1 cellular context compared by ENCODE assay signal in the genomic region with DNA sequence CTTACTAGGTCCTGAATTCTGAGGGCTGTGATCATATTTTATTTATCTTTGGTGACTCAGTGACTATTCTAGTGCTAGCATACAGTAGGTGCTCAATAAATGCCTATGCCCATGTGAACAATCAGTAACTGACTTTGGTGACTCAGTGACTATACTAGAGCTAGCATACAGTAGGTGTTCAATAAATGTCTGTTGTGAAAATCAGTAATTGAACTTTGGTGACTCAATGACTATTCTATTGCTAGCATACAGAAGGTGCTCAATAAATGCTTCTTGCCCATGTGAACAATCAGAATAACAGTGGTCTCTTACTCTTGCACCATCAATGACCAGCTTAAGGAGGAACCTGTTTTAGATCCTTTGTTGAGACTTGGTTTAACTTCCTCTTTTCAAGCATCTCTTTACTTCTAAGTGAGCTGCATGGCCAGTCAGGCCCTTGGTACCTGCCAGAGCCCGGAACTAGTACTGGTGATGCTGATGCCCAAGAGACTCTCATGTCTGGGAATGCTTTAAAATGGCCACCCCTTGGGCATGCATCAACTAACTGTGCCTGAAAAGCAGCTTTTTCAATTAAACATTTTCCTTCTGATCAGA.
TF ChIP-seq lines count a peak whose summit lies in the region.

No MANE protein-coding gene starts in this region.

TF ChIP-seq in HepG2, 621 proteins besides CTCF, POLR2A, EP300 and RAD21 (continued from another document):
- TF ChIP-seq, protein P1, sequence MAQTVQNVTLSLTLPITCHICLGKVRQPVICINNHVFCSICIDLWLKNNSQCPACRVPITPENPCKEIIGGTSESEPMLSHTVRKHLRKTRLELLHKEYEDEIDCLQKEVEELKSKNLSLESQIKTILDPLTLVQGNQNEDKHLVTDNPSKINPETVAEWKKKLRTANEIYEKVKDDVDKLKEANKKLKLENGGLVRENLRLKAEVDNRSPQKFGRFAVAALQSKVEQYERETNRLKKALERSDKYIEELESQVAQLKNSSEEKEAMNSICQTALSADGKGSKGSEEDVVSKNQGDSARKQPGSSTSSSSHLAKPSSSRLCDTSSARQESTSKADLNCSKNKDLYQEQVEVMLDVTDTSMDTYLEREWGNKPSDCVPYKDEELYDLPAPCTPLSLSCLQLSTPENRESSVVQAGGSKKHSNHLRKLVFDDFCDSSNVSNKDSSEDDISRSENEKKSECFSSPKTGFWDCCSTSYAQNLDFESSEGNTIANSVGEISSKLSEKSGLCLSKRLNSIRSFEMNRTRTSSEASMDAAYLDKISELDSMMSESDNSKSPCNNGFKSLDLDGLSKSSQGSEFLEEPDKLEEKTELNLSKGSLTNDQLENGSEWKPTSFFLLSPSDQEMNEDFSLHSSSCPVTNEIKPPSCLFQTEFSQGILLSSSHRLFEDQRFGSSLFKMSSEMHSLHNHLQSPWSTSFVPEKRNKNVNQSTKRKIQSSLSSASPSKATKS (CRISPR knock-in tag; IDR thresholded peaks at IDR 0.05): no peak
